9 cellular contexts compared by ENCODE assay signal in the genomic region with DNA sequence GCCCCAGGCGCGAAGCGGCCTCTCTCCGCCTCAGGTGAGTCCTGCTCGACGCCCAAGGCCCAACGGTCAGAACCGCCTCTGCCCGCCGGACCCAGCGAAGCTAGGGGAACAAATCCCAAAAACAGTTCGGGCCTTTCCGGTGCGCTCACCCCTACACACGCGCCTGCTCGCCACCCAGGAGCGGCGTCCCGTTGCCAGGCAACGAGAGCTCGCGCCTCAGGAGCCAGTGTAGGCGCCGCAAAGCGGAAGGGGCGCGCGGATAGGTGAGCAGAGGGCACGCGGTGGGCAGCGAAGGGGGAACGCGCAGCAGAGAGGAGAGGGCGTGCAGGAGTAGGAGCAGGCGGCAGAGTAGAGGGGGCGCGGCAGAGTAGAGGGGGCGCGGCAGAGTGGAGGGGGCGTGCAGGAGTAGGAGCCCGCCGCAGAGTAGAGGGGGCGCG. TPM values are rescaled to one million over a fixed set of nuclear protein-coding genes. Genes with fewer than 3 reads are reported as not detected.
DNase-seq lines count a peak whose midpoint lies in the region; ATAC-seq and TF ChIP-seq lines count a peak whose summit lies in the region.
"Had no signal": no experiment of that assay in that cellular context is flagged by ENCODE, and none has a peak within 500 bp of the region (broad histone marks: within the 10 kb centered on the region; RNA-seq: fewer than 3 reads in every experiment).

Gene DYDC1, minus strand, starts transcription at position 193 of the 437 bp plus-strand sequence. CDS start 4,154 bp downstream, outside the sequence.
A gene with protein sequence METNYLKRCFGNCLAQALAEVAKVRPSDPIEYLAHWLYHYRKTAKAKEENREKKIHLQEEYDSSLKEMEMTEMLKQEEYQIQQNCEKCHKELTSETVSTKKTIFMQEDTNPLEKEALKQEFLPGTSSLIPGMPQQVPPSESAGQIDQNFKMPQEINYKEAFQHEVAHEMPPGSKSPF (plus strand): TSS at position 219 of the 437 bp plus-strand sequence. CDS start 5,663 bp downstream, outside the sequence.

- no peak for TF ChIP-seq CTCF in spleen (IDR thresholded peaks at IDR 0.05 in 8 of 11, conservative IDR thresholded peaks at IDR 0.05 in 3 of 11)

- no peak for TF ChIP-seq POLR2A in spleen (IDR thresholded peaks at IDR 0.05)

- ATAC-seq in HG02763 (IDR thresholded peaks at IDR 0.05; ENCODE audit: unreplicated experiment) = peak; percentile 60

- no peaks in the 10 kb centered on the region for H3K9me3 ChIP-seq in spleen
- H3K9me3 ChIP-seq: neutrophil had no signal

- H3K27ac ChIP-seq in spleen = no peak within 1 kb of the TSS
- H3K27ac ChIP-seq: neutrophil had no signal

- intact Hi-C loops in spleen (cut with DNase I; ENCODE audit: low total_unique reads) = no loop called here

- peaks cover 0 to 59% (median 13%) of the 10 kb centered on the region in 7 donors for H3K27me3 ChIP-seq in spleen (replicated peaks in 1 of 7)

- H3K4me1 ChIP-seq in spleen = peaks cover 0 to 17% (median 8%) of the 10 kb centered on the region in 6 donors

- 1 to 4% (median 3%) methylated on average over 26 to 45 of the region's 45 CpGs for WGBS in spleen, 5 donors

- DNase-seq in EH (ENCODE audit: low read depth) (peak; percentile 10), NCI-H526 treated with DMSO at 0.1 percent for 48 hours (lab: John Stamatoyannopoulos, UW) (peak; percentile 48), amniotic epithelial cell (ENCODE audit: low read depth) (peak; percentile 13), iPS-NIHi7 (ENCODE audit: extremely low spot score) (peak; percentile 85), spleen (peak; percentile 82), SW 1271 (lab: John Stamatoyannopoulos, UW) (no peak), middle frontal gyrus (ENCODE audit: extremely low spot score, low spot score) (no peak)

- H3K36me3 ChIP-seq in spleen = no peaks in the 10 kb centered on the region
- H3K36me3 ChIP-seq: neutrophil had no signal

- peak within 1 kb of the TSS in 7 of 8 donors; percentile 8 to 63 (median 35) for H3K4me3 ChIP-seq in spleen

RNA-seq across cellular contexts. Expression of gene DYDC1, which starts in this region (rescaled TPM):
- total RNA-seq in spleen = not detected
- polyA plus RNA-seq in spleen = not detected

RNA-seq across cellular contexts. Expression of the second gene that starts in this region (rescaled TPM):
- total RNA-seq in spleen = not detected
- polyA plus RNA-seq in spleen = not detected

Comparison
In these comparisons a context has a peak if more than half of its experiments do, and no peak if none do; other contexts are left out.
1. Peak in DNase-seq and H3K4me3 ChIP-seq in spleen; RNA of the genes that start here not detected or under 1 TPM.
2. DNase-seq: peak in EH (single experiment), NCI-H526 treated with DMSO at 0.1 percent for 48 hours (single experiment), amniotic epithelial cell (single experiment) and iPS-NIHi7 (single experiment); none in SW 1271 (0 of 2) and middle frontal gyrus (single experiment).